11 cellular contexts compared by ENCODE assay signal in the genomic region with DNA sequence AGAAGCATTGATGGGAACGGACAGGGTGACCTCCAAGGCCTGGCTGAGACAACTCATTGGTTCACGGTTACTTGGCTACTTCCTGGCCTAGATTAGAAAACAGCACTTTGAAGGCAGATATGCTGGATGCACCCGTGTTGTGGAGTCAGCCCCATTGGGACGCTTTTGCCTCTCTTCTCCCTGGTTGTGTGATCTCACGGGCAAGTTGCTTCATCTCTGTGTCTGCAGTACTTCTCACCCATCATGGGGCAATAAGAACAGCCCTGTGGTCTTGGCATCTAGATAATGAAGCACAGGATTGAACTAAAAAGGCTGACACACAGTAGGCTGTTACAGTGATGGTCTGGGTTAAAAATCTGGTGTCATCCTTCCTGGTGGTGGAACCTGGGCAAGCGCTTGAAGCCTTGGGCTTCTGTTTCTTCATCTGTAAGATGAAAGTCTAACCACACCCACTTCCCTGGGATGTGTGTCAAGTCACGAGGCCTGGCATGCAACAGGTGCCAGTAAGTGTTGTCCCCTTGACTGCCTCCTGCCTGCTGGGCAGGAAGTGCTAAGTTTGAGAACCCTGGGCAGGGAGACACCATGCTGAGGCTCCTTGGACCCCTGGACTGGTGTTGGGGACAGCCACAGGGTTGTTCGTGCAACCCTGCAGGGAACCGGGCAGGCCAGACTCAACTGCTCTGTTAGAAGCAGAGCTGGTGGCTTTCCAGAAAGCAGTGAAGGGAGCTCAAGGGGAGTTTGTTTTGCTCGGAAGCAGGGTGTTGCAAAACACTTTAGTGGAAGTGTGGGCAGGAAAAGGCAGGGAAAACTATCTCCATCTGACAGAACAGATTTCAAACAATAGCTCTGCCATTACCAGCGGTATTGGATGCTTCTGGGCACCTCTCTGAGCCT. TPM values are rescaled to one million over a fixed set of nuclear protein-coding genes. Genes with fewer than 3 reads are reported as not detected.
A peak's percentile ranks its signal among the peaks of the same experiment; 100 is the strongest.
DNase-seq lines count a peak whose midpoint lies in the region; ATAC-seq and TF ChIP-seq lines count a peak whose summit lies in the region.
"Had no signal": no experiment of that assay in that cellular context is flagged by ENCODE, and none has a peak within 500 bp of the region (broad histone marks: within the 10 kb centered on the region; RNA-seq: fewer than 3 reads in every experiment).

No MANE protein-coding gene starts in this region.

- no peaks in the 10 kb centered on the region for H3K27me3 ChIP-seq in testis

- no peaks in the 10 kb centered on the region for H3K27me3 Mint-ChIP-seq in stimulated activated naive CD8-positive, alpha-beta T cell treated with anti-CD3 and anti-CD28 coated beads, Interleukin-15, amount 100 ng/mL, for 72 hours

- H3K9me3 Mint-ChIP-seq in stimulated activated naive CD8-positive, alpha-beta T cell treated with anti-CD3 and anti-CD28 coated beads, Interleukin-15, amount 100 ng/mL, for 72 hours, result no peaks in the 10 kb centered on the region

- H3K9me3 ChIP-seq in testis, result no peaks in the 10 kb centered on the region

- TF ChIP-seq POLR2A in testis (IDR thresholded peaks at IDR 0.05), result no peak

- WGBS in testis, 2 donors, result 78 to 82% methylated on average over 11 of the region's 11 CpGs

- intact Hi-C loops in testis (cut with DNase I; ENCODE audit: low total_unique reads), result no loop called here

- no peak overlapping the region for H3K4me3 Mint-ChIP-seq in stimulated activated naive CD8-positive, alpha-beta T cell treated with anti-CD3 and anti-CD28 coated beads, Interleukin-15, amount 100 ng/mL, for 72 hours

- H3K27ac Mint-ChIP-seq in stimulated activated naive CD8-positive, alpha-beta T cell treated with anti-CD3 and anti-CD28 coated beads, Interleukin-15, amount 100 ng/mL, for 72 hours, result peak overlapping the region in 1 of 2 donors; percentile 36

- H3K27ac ChIP-seq in testis, result no peak overlapping the region
- H3K27ac ChIP-seq: epithelial cell of prostate, neural progenitor cell had no signal

- H3K36me3 ChIP-seq in testis (ENCODE audit: low read depth, missing control alignments), result no peaks in the 10 kb centered on the region
- H3K36me3 ChIP-seq: neural progenitor cell had no signal

- H3K4me3 ChIP-seq in fibroblast of pulmonary artery (replicated peaks; ENCODE audit: low read depth, low read length), result no peak overlapping the region
- H3K4me3 ChIP-seq in testis, result no peak overlapping the region
- H3K4me3 ChIP-seq: neural progenitor cell had no signal

- DNase-seq in activated naive CD4-positive, alpha-beta T cell treated with Interleukin-2 at 50 U/mL for 16 hours, result peak; percentile 37
- no peak for DNase-seq in activated naive CD4-positive, alpha-beta T cell treated with anti-CD3 and anti-CD28 coated beads, Interleukin-2, amount 50 U/mL, for 16 hours
- DNase-seq in UCSD-AML1 (lab: John Stamatoyannopoulos, UW; ENCODE audit: unreplicated experiment) (peak; percentile 41), fibroblast of pulmonary artery (ENCODE audit: low read depth) (peak; percentile 70), NCI-H146 treated with DMSO at 0.1 percent for 48 hours (lab: John Stamatoyannopoulos, UW; ENCODE audit: unreplicated experiment) (no peak), testis (no peak)
- peak in 1 of 2 donors; percentile 58 for DNase-seq in stimulated activated naive CD8-positive, alpha-beta T cell treated with anti-CD3 and anti-CD28 coated beads, Interleukin-15, amount 100 ng/mL, for 72 hours
- DNase-seq: COR-L47 had no signal

- peaks cover 68% of the 10 kb centered on the region for H3K4me1 Mint-ChIP-seq in stimulated activated naive CD8-positive, alpha-beta T cell treated with anti-CD3 and anti-CD28 coated beads, Interleukin-15, amount 100 ng/mL, for 72 hours

- no peak for TF ChIP-seq CTCF in fibroblast of pulmonary artery (IDR thresholded peaks at IDR 0.05; ENCODE audit: low read length, missing control alignments)
- TF ChIP-seq CTCF in testis (IDR thresholded peaks at IDR 0.05), result no peak

- H3K4me1 ChIP-seq in testis, result peaks cover 9% of the 10 kb centered on the region
- H3K4me1 ChIP-seq: neural progenitor cell had no signal

- ATAC-seq in stimulated activated naive CD8-positive, alpha-beta T cell treated with anti-CD3 and anti-CD28 coated beads, Interleukin-15, amount 100 ng/mL, for 72 hours, result peak; percentile 25
- ATAC-seq in GM21825 (IDR thresholded peaks at IDR 0.05; ENCODE audit: unreplicated experiment), result no peak

RNA-seq across cellular contexts. Expression of a gene that starts 6.0 kb away (rescaled TPM):
- 10 to 100 TPM; 13.5 to 17.5 TPM for total RNA-seq in testis
- 15.4 TPM for polyA plus RNA-seq in testis (ENCODE audit: insufficient read depth, low read depth, low replicate concordance)

RNA-seq across cellular contexts. Expression of a gene that starts 25.3 kb away (rescaled TPM):
- total RNA-seq in testis, result 10 to 100 TPM; 17.9 to 20.0 TPM
- 12.1 TPM for polyA plus RNA-seq in testis (ENCODE audit: insufficient read depth, low read depth, low replicate concordance)

Comparison
In these comparisons a context has a peak if more than half of its experiments do, and no peak if none do; other contexts are left out.
1. DNase-seq: peak in activated naive CD4-positive, alpha-beta T cell treated with Interleukin-2 at 50 U/mL for 16 hours (single experiment), UCSD-AML1 (single experiment) and fibroblast of pulmonary artery (single experiment); none in activated naive CD4-positive, alpha-beta T cell treated with anti-CD3 and anti-CD28 coated beads, Interleukin-2, amount 50 U/mL, for 16 hours (single experiment), NCI-H146 treated with DMSO at 0.1 percent for 48 hours (single experiment) and testis (single experiment).